Comparison of ENCODE assay signal across 1 cellular context in genomic region chr1:32247452-32247851, GRCh38.
TF ChIP-seq lines count a peak whose summit lies in the region.

No MANE protein-coding gene starts in this region.

TF ChIP-seq in GM23338, 12 proteins besides CTCF, POLR2A, EP300 and RAD21 (continued from another document):
- no peak for TF ChIP-seq ZNF462 (CRISPR knock-in tag; IDR thresholded peaks at IDR 0.05)
TF ChIP-seq in GM23338: peak in this region for 0.
